ENCODE assay signal across 12 cellular contexts in genomic region chr22:50400406-50400805, GRCh38. TPM values are rescaled to one million over a fixed set of nuclear protein-coding genes. Genes with fewer than 3 reads are reported as not detected.
DNase-seq lines count a peak whose midpoint lies in the region; ATAC-seq and TF ChIP-seq lines count a peak whose summit lies in the region.
"Had no signal": no experiment of that assay in that cellular context is flagged by ENCODE, and none has a peak within 500 bp of the region (broad histone marks: within the 10 kb centered on the region; RNA-seq: fewer than 3 reads in every experiment).

No MANE protein-coding gene starts in this region.

- no peak overlapping the region for H3K4me3 Mint-ChIP-seq in T-helper 2 cell treated with Interferon-gamma antibody and Interleukin-4, amounts not matched to agents 5 μg/mL and 100 μg/mL, for 36 hours
- no peak overlapping the region for H3K4me3 Mint-ChIP-seq in activated CD4-positive, alpha-beta memory T cell treated with anti-CD3 and anti-CD28 coated beads, Interleukin-2, amount 10 ng/mL, durations not matched to agents 7 days and 5 days
- peak overlapping the region in 4 of 5 donors; percentile 18 to 56 (median 34) for H3K4me3 Mint-ChIP-seq in immature natural killer cell
- no peak overlapping the region for H3K4me3 Mint-ChIP-seq in stimulated activated effector memory CD8-positive, alpha-beta T cell treated with anti-CD3 and anti-CD28 coated beads, Interleukin-12 subunit alpha, Interleukin-12 subunit beta, amount 100 ng/mL, for 72 hours

- DNase-seq in T-helper 2 cell treated with Interferon-gamma antibody and Interleukin-4, amounts not matched to agents 5 μg/mL and 100 μg/mL, for 36 hours (ENCODE audit: low spot score): no peak
- DNase-seq in T-helper 2 cell: no peak
- DNase-seq in activated CD4-positive, alpha-beta memory T cell treated with anti-CD3 and anti-CD28 coated beads, Interleukin-2, amount 10 ng/mL, durations not matched to agents 7 days and 5 days: no peak
- no peak for DNase-seq in immature natural killer cell
- no peak for DNase-seq in stimulated activated effector memory CD8-positive, alpha-beta T cell treated with anti-CD3 and anti-CD28 coated beads, Interleukin-12 subunit alpha, Interleukin-12 subunit beta, amount 100 ng/mL, for 72 hours (ENCODE audit: low spot score in 2 of 2)
- DNase-seq in H4 (ENCODE audit: low spot score): no peak
- no peak for DNase-seq in epidermal melanocyte (ENCODE audit: insufficient read length, low spot score)
- DNase-seq: DMS 273 treated with DMSO at 0.1 percent for 48 hours; effector CD4-positive, alpha-beta T cell; foreskin melanocyte; NCI-H1092 treated with DMSO at 0.1 percent for 48 hours had no signal

- no peaks in the 10 kb centered on the region for H3K9me3 Mint-ChIP-seq in T-helper 2 cell treated with Interferon-gamma antibody and Interleukin-4, amounts not matched to agents 5 μg/mL and 100 μg/mL, for 36 hours
- H3K9me3 Mint-ChIP-seq in activated CD4-positive, alpha-beta memory T cell treated with anti-CD3 and anti-CD28 coated beads, Interleukin-2, amount 10 ng/mL, durations not matched to agents 7 days and 5 days: no peaks in the 10 kb centered on the region
- no peaks in the 10 kb centered on the region for H3K9me3 Mint-ChIP-seq in immature natural killer cell
- H3K9me3 Mint-ChIP-seq in stimulated activated effector memory CD8-positive, alpha-beta T cell treated with anti-CD3 and anti-CD28 coated beads, Interleukin-12 subunit alpha, Interleukin-12 subunit beta, amount 100 ng/mL, for 72 hours: no peaks in the 10 kb centered on the region

- peaks cover 18% of the 10 kb centered on the region for H3K4me1 Mint-ChIP-seq in T-helper 2 cell treated with Interferon-gamma antibody and Interleukin-4, amounts not matched to agents 5 μg/mL and 100 μg/mL, for 36 hours (ENCODE audit: low read depth)
- peaks cover 34% of the 10 kb centered on the region for H3K4me1 Mint-ChIP-seq in activated CD4-positive, alpha-beta memory T cell treated with anti-CD3 and anti-CD28 coated beads, Interleukin-2, amount 10 ng/mL, durations not matched to agents 7 days and 5 days
- H3K4me1 Mint-ChIP-seq in immature natural killer cell: peaks cover 48 to 64% of the 10 kb centered on the region in 2 donors
- peaks cover 48% of the 10 kb centered on the region for H3K4me1 Mint-ChIP-seq in stimulated activated effector memory CD8-positive, alpha-beta T cell treated with anti-CD3 and anti-CD28 coated beads, Interleukin-12 subunit alpha, Interleukin-12 subunit beta, amount 100 ng/mL, for 72 hours

- POLR2A ChIA-PET in activated CD4-positive, alpha-beta memory T cell treated with anti-CD3 and anti-CD28 coated beads, Interleukin-2, amount 10 ng/mL, durations not matched to agents 7 days and 5 days (lab: Charles Lee): no interaction called here

- CTCF ChIA-PET in activated CD4-positive, alpha-beta memory T cell treated with anti-CD3 and anti-CD28 coated beads, Interleukin-2, amount 10 ng/mL, durations not matched to agents 7 days and 5 days (lab: Charles Lee): interaction anchor here (1.2 to 1.3 kb wide), 2 partner anchors 76 to 98 kb away, joined by 3 to 5 read pairs; no protein-coding TSS in a partner anchor

- H3K36me3 Mint-ChIP-seq in T-helper 2 cell treated with Interferon-gamma antibody and Interleukin-4, amounts not matched to agents 5 μg/mL and 100 μg/mL, for 36 hours (ENCODE audit: low read depth): peaks cover 26% of the 10 kb centered on the region
- H3K36me3 Mint-ChIP-seq in activated CD4-positive, alpha-beta memory T cell treated with anti-CD3 and anti-CD28 coated beads, Interleukin-2, amount 10 ng/mL, durations not matched to agents 7 days and 5 days (ENCODE audit: low read depth): peaks cover 30% of the 10 kb centered on the region
- H3K36me3 Mint-ChIP-seq in immature natural killer cell: peaks cover 0 to 3% (median 0%) of the 10 kb centered on the region in 3 donors
- peaks cover 74% of the 10 kb centered on the region for H3K36me3 Mint-ChIP-seq in stimulated activated effector memory CD8-positive, alpha-beta T cell treated with anti-CD3 and anti-CD28 coated beads, Interleukin-12 subunit alpha, Interleukin-12 subunit beta, amount 100 ng/mL, for 72 hours

- ATAC-seq in stimulated activated effector memory CD8-positive, alpha-beta T cell treated with anti-CD3 and anti-CD28 coated beads, Interleukin-12 subunit alpha, Interleukin-12 subunit beta, amount 100 ng/mL, for 72 hours: no peak
- no peak for ATAC-seq in SK-N-SH treated with all-trans-retinoic acid at 6 μM for 48 hours

- H3K27ac Mint-ChIP-seq in T-helper 2 cell treated with Interferon-gamma antibody and Interleukin-4, amounts not matched to agents 5 μg/mL and 100 μg/mL, for 36 hours: peak overlapping the region; percentile 60
- H3K27ac Mint-ChIP-seq in activated CD4-positive, alpha-beta memory T cell treated with anti-CD3 and anti-CD28 coated beads, Interleukin-2, amount 10 ng/mL, durations not matched to agents 7 days and 5 days: peak overlapping the region; percentile 70
- H3K27ac Mint-ChIP-seq in immature natural killer cell: peak overlapping the region; percentile 84 to 91 (median 88)
- H3K27ac Mint-ChIP-seq in stimulated activated effector memory CD8-positive, alpha-beta T cell treated with anti-CD3 and anti-CD28 coated beads, Interleukin-12 subunit alpha, Interleukin-12 subunit beta, amount 100 ng/mL, for 72 hours: peak overlapping the region; percentile 65

- H3K27me3 Mint-ChIP-seq in T-helper 2 cell treated with Interferon-gamma antibody and Interleukin-4, amounts not matched to agents 5 μg/mL and 100 μg/mL, for 36 hours (ENCODE audit: low read depth): no peaks in the 10 kb centered on the region
- H3K27me3 Mint-ChIP-seq in activated CD4-positive, alpha-beta memory T cell treated with anti-CD3 and anti-CD28 coated beads, Interleukin-2, amount 10 ng/mL, durations not matched to agents 7 days and 5 days: no peaks in the 10 kb centered on the region
- H3K27me3 Mint-ChIP-seq in immature natural killer cell (ENCODE audit: low read depth in 3 of 3): peaks cover 0 to 4% (median 0%) of the 10 kb centered on the region in 3 donors

TF ChIP-seq in SK-N-SH treated with all-trans-retinoic acid at 6 μM for 48 hours, 23 proteins besides CTCF, POLR2A, EP300 and RAD21 (continues in another document):
- no peak for TF ChIP-seq CSRNP3 (CRISPR knock-in tag; IDR thresholded peaks at IDR 0.05)
- no peak for TF ChIP-seq TSHZ2 (CRISPR knock-in tag; IDR thresholded peaks at IDR 0.05)
- no peak for TF ChIP-seq TOX (CRISPR knock-in tag; IDR thresholded peaks at IDR 0.05; ENCODE audit: borderline replicate concordance)
- TF ChIP-seq ZFP3 (CRISPR knock-in tag; IDR thresholded peaks at IDR 0.05): no peak
- no peak for TF ChIP-seq ZNF8 (CRISPR knock-in tag; IDR thresholded peaks at IDR 0.05)
- TF ChIP-seq ZNF70 (CRISPR knock-in tag; IDR thresholded peaks at IDR 0.05): no peak

RNA-seq across cellular contexts. Expression of gene PPP6R2, which starts 57.3 kb away (rescaled TPM):
- 10 to 100 TPM; 56.5 to 58.9 TPM for total RNA-seq in activated CD4-positive, alpha-beta memory T cell treated with anti-CD3 and anti-CD28 coated beads, Interleukin-2, amount 10 ng/mL, durations not matched to agents 7 days and 5 days
- 10 to 100 TPM; 13.5 to 43.5 (median 19.6) TPM for polyA plus RNA-seq in immature natural killer cell
- total RNA-seq in H4 (2014; rRNA removed; shearing (Covaris generic)): 22.9 and 32.1 TPM in 2 replicates

Comparison
In these comparisons a context has a peak if more than half of its experiments do, and no peak if none do; other contexts are left out.
1. H3K4me3 Mint-ChIP-seq: peak in immature natural killer cell (4 of 5); none in T-helper 2 cell treated with Interferon-gamma antibody and Interleukin-4, amounts not matched to agents 5 μg/mL and 100 μg/mL, for 36 hours (single experiment), activated CD4-positive, alpha-beta memory T cell treated with anti-CD3 and anti-CD28 coated beads, Interleukin-2, amount 10 ng/mL, durations not matched to agents 7 days and 5 days (single experiment) and stimulated activated effector memory CD8-positive, alpha-beta T cell treated with anti-CD3 and anti-CD28 coated beads, Interleukin-12 subunit alpha, Interleukin-12 subunit beta, amount 100 ng/mL, for 72 hours (single experiment).
2. Peak in every context shown above with its lines, with median percentiles within 50 percentile points of each other: H3K27ac Mint-ChIP-seq.